8 cellular contexts compared by ENCODE assay signal in genomic region chr1:66930823-66931174, GRCh38. TPM values are rescaled to one million over a fixed set of nuclear protein-coding genes. Genes with fewer than 3 reads are reported as not detected.
DNase-seq lines count a peak whose midpoint lies in the region; ATAC-seq lines count a peak whose summit lies in the region.

No MANE protein-coding gene starts in this region.

- no peaks in the 10 kb centered on the region for H3K36me3 ChIP-seq in iPS-18a (ENCODE audit: control insufficient read depth, low read depth, low read length)

- peak overlapping the region; percentile 86 for H3K9ac ChIP-seq in iPS-18a (ENCODE audit: low read length)

- H3K9me3 ChIP-seq in iPS-18a (ENCODE audit: control insufficient read depth, low read depth, low read length) = no peaks in the 10 kb centered on the region

- DNase-seq in NCI-H82 (lab: John Stamatoyannopoulos, UW) = peak; percentile 73
- DNase-seq in NCI-H82 treated with DMSO at 0.1 percent for 48 hours (lab: John Stamatoyannopoulos, UW; ENCODE audit: unreplicated experiment) = no peak
- no peak for DNase-seq in activated CD4-positive, alpha-beta memory T cell treated with anti-CD3 and anti-CD28 coated beads for 36 hours
- no peak for DNase-seq in stimulated activated naive CD8-positive, alpha-beta T cell treated with anti-CD3 and anti-CD28 coated beads, Interleukin-15, amount 100 ng/mL, for 72 hours
- no peak for DNase-seq in C1 segment of cervical spinal cord (lab: John Stamatoyannopoulos, UW)
- DNase-seq in NCI-H187 treated with DMSO at 0.1 percent for 48 hours (lab: John Stamatoyannopoulos, UW) = no peak
- DNase-seq in NCI-H748 (lab: John Stamatoyannopoulos, UW; ENCODE audit: unreplicated experiment) = no peak

- H3K27me3 ChIP-seq in iPS-18a (ENCODE audit: control insufficient read depth, insufficient read depth, low read length) = no peaks in the 10 kb centered on the region

- H3K27me3 Mint-ChIP-seq in activated CD4-positive, alpha-beta memory T cell treated with anti-CD3 and anti-CD28 coated beads for 36 hours = no peaks in the 10 kb centered on the region
- H3K27me3 Mint-ChIP-seq in stimulated activated naive CD8-positive, alpha-beta T cell treated with anti-CD3 and anti-CD28 coated beads, Interleukin-15, amount 100 ng/mL, for 72 hours = no peaks in the 10 kb centered on the region

- peaks cover 18% of the 10 kb centered on the region for H3K36me3 Mint-ChIP-seq in activated CD4-positive, alpha-beta memory T cell treated with anti-CD3 and anti-CD28 coated beads for 36 hours

- POLR2A ChIA-PET in activated CD4-positive, alpha-beta memory T cell treated with anti-CD3 and anti-CD28 coated beads for 36 hours (lab: Charles Lee) = interaction anchor here (0.6 to 1.3 kb wide), 4 partner anchors 59 to 236 kb away, joined by 3 to 4 read pairs (median 4); partner anchors contain the start of genes IL23R and SLC35D1

- H3K9me3 Mint-ChIP-seq in activated CD4-positive, alpha-beta memory T cell treated with anti-CD3 and anti-CD28 coated beads for 36 hours = no peaks in the 10 kb centered on the region
- no peaks in the 10 kb centered on the region for H3K9me3 Mint-ChIP-seq in stimulated activated naive CD8-positive, alpha-beta T cell treated with anti-CD3 and anti-CD28 coated beads, Interleukin-15, amount 100 ng/mL, for 72 hours

- H3K4me3 ChIP-seq in iPS-18a (ENCODE audit: low read length) = peak overlapping the region; percentile 97

- peak overlapping the region; percentile 90 for H3K4me3 Mint-ChIP-seq in activated CD4-positive, alpha-beta memory T cell treated with anti-CD3 and anti-CD28 coated beads for 36 hours
- H3K4me3 Mint-ChIP-seq in stimulated activated naive CD8-positive, alpha-beta T cell treated with anti-CD3 and anti-CD28 coated beads, Interleukin-15, amount 100 ng/mL, for 72 hours = peak overlapping the region; percentile 83 to 97

- peak overlapping the region; percentile 64 for H3K27ac ChIP-seq in iPS-18a (ENCODE audit: low read length)

- intact Hi-C loops in activated CD4-positive, alpha-beta memory T cell treated with anti-CD3 and anti-CD28 coated beads for 36 hours (cut with micrococcal nuclease) = loop anchor here (1.0 to 10.0 kb wide), 9 partner anchors 24 to 1866 kb away; partner anchors contain the start of gene IL12RB2

- H3K4me1 Mint-ChIP-seq in activated CD4-positive, alpha-beta memory T cell treated with anti-CD3 and anti-CD28 coated beads for 36 hours (ENCODE audit: low read depth) = peaks cover 61% of the 10 kb centered on the region
- peaks cover 70% of the 10 kb centered on the region for H3K4me1 Mint-ChIP-seq in stimulated activated naive CD8-positive, alpha-beta T cell treated with anti-CD3 and anti-CD28 coated beads, Interleukin-15, amount 100 ng/mL, for 72 hours

- ATAC-seq in stimulated activated naive CD8-positive, alpha-beta T cell treated with anti-CD3 and anti-CD28 coated beads, Interleukin-15, amount 100 ng/mL, for 72 hours = no peak

- H3K27ac Mint-ChIP-seq in activated CD4-positive, alpha-beta memory T cell treated with anti-CD3 and anti-CD28 coated beads for 36 hours = peak overlapping the region; percentile 96
- H3K27ac Mint-ChIP-seq in stimulated activated naive CD8-positive, alpha-beta T cell treated with anti-CD3 and anti-CD28 coated beads, Interleukin-15, amount 100 ng/mL, for 72 hours = peak overlapping the region; percentile 93 to 98

- CTCF ChIA-PET in activated CD4-positive, alpha-beta memory T cell treated with anti-CD3 and anti-CD28 coated beads for 36 hours (lab: Charles Lee) = interaction anchor here (0.8 to 1.4 kb wide), 3 partner anchors 25 to 460 kb away, joined by 3 to 8 read pairs (median 3); no protein-coding TSS in a partner anchor

- H3K4me1 ChIP-seq in iPS-18a (ENCODE audit: control insufficient read depth, low read depth, low read length) = peaks cover 27% of the 10 kb centered on the region

RNA-seq across cellular contexts. Expression of gene MIER1, which starts 6.0 kb away (rescaled TPM):
- total RNA-seq in activated CD4-positive, alpha-beta memory T cell treated with anti-CD3 and anti-CD28 coated beads for 36 hours = 10 to 100 TPM; 54.7 to 58.8 TPM

RNA-seq across cellular contexts. Expression of gene DNAI4, which starts 6.1 kb away (rescaled TPM):
- 1 to 10 TPM; 1.4 to 1.6 TPM for total RNA-seq in activated CD4-positive, alpha-beta memory T cell treated with anti-CD3 and anti-CD28 coated beads for 36 hours
